9 cellular contexts compared by ENCODE assay signal in genomic region chr6:15329154-15329781, GRCh38.
A peak's percentile ranks its signal among the peaks of the same experiment; 100 is the strongest.
DNase-seq lines count a peak whose midpoint lies in the region; ATAC-seq and TF ChIP-seq lines count a peak whose summit lies in the region.
"Had no signal": no experiment of that assay in that cellular context is flagged by ENCODE, and none has a peak within 500 bp of the region (broad histone marks: within the 10 kb centered on the region; RNA-seq: fewer than 3 reads in every experiment).

No MANE protein-coding gene starts in this region.

- H3K9me3 ChIP-seq in CD4-positive, alpha-beta T cell (ENCODE audit: control insufficient read depth, low read length), result no peaks in the 10 kb centered on the region

- no peaks in the 10 kb centered on the region for H3K27me3 Mint-ChIP-seq in CD4-positive, alpha-beta T cell

- POLR2A ChIA-PET in CD4-positive, alpha-beta T cell (lab: Charles Lee), result interaction anchor here (1.0 to 1.3 kb wide), 2 partner anchors 15 to 93 kb away, joined by 3 to 4 read pairs; no protein-coding TSS in a partner anchor

- TF ChIP-seq CTCF in CD4-positive, alpha-beta T cell (IDR thresholded peaks at IDR 0.05), result no peak
- TF ChIP-seq CTCF in brain microvascular endothelial cell (IDR thresholded peaks at IDR 0.05; ENCODE audit: low read depth, low read length, missing control alignments), result no peak

- no peak overlapping the region for H3K27ac ChIP-seq in CD4-positive, alpha-beta T cell (ENCODE audit: low read depth, low read length)
- H3K27ac ChIP-seq in brain microvascular endothelial cell, result peak overlapping the region; percentile 25

- no peaks in the 10 kb centered on the region for H3K9me3 Mint-ChIP-seq in CD4-positive, alpha-beta T cell

- H3K27me3 ChIP-seq in CD4-positive, alpha-beta T cell (ENCODE audit: control insufficient read depth, insufficient read depth, low read length), result no peaks in the 10 kb centered on the region
- H3K27me3 ChIP-seq in brain microvascular endothelial cell (replicated peaks), result no peaks in the 10 kb centered on the region

- no peaks in the 10 kb centered on the region for H3K36me3 ChIP-seq in brain microvascular endothelial cell (replicated peaks)

- in situ Hi-C loops in brain microvascular endothelial cell (cut with HindIII; ENCODE audit: low pct_ligation_motif_present, low sequenced_read_pairs), result no loop called here

- no peak for ATAC-seq in CD4-positive, alpha-beta T cell (ENCODE audit: poor library complexity)
- ATAC-seq in HG02623 (IDR thresholded peaks at IDR 0.05; ENCODE audit: unreplicated experiment), result no peak

- peak overlapping the region; percentile 22 for H3K4me3 Mint-ChIP-seq in CD4-positive, alpha-beta T cell

- H3K36me3 Mint-ChIP-seq in CD4-positive, alpha-beta T cell (ENCODE audit: low read depth), result no peaks in the 10 kb centered on the region

- CTCF ChIA-PET in CD4-positive, alpha-beta T cell (lab: Charles Lee), result no interaction called here

- peaks cover 91% of the 10 kb centered on the region for H3K4me1 Mint-ChIP-seq in CD4-positive, alpha-beta T cell (ENCODE audit: low read depth)

- H3K27ac Mint-ChIP-seq in CD4-positive, alpha-beta T cell, result peak overlapping the region; percentile 18

- DNase-seq in CD4-positive, alpha-beta T cell, result no peak
- DNase-seq in NCI-H2171 treated with DMSO at 0.1 percent for 48 hours (lab: John Stamatoyannopoulos, UW) (peak; percentile 86), brain microvascular endothelial cell (peak; percentile 95), myocyte (ENCODE audit: low read depth) (peak; percentile 98), mucosa of gallbladder (ENCODE audit: low spot score) (no peak), NCI-H2196 (lab: John Stamatoyannopoulos, UW; ENCODE audit: unreplicated experiment) (no peak)
- DNase-seq in activated CD4-positive, alpha-beta T cell treated with anti-CD3 and anti-CD28 coated beads for 48 hours, result no peak
- DNase-seq: NCI-H1092 treated with DMSO at 0.1 percent for 48 hours had no signal

- H3K4me3 ChIP-seq in brain microvascular endothelial cell (ENCODE audit: low read depth, low read length), result no peak overlapping the region

- intact Hi-C loops in CD4-positive, alpha-beta T cell (cut with DNase I, micrococcal nuclease), result loop anchor here (5.0 kb wide), 4 partner anchors 43 to 113 kb away; partner anchors contain the start of gene JARID2 (in 1 of the 2)

Comparison
In these comparisons a context has a peak if more than half of its experiments do, and no peak if none do; other contexts are left out.
1. DNase-seq: peak in NCI-H2171 treated with DMSO at 0.1 percent for 48 hours (single experiment), brain microvascular endothelial cell (single experiment) and myocyte (single experiment); none in CD4-positive, alpha-beta T cell (0 of 10), mucosa of gallbladder (single experiment), NCI-H2196 (single experiment) and activated CD4-positive, alpha-beta T cell treated with anti-CD3 and anti-CD28 coated beads for 48 hours (single experiment).